In genomic region chr13:71962735-71963134, GRCh38 we compare ENCODE assay signal across 1 cellular context.
TF ChIP-seq lines count a peak whose summit lies in the region.

No MANE protein-coding gene starts in this region.

TF ChIP-seq in SK-N-SH, 30 proteins besides CTCF, POLR2A, EP300 and RAD21 (continued from another document):
- no peak for TF ChIP-seq REST (IDR thresholded peaks at IDR 0.05; ENCODE audit: low read depth, low read length)
- no peak for TF ChIP-seq IRF3 (IDR thresholded peaks at IDR 0.05; ENCODE audit: low read depth, low read length)
- TF ChIP-seq FOXJ3 (CRISPR knock-in tag; IDR thresholded peaks at IDR 0.05), result no peak
- no peak for TF ChIP-seq JUND (IDR thresholded peaks at IDR 0.05)
